Comparison of ENCODE assay signal across 3 cellular contexts in genomic region chr1:110860620-110861019, GRCh38. TPM values are rescaled to one million over a fixed set of nuclear protein-coding genes. Genes with fewer than 3 reads are reported as not detected.
"Had no signal": no experiment of that assay in that cellular context is flagged by ENCODE, and none has a peak within 500 bp of the region (broad histone marks: within the 10 kb centered on the region; RNA-seq: fewer than 3 reads in every experiment).

No MANE protein-coding gene starts in this region.

RNA-seq across cellular contexts. Expression of gene CD53, which starts 12.3 kb away (rescaled TPM):
- total RNA-seq: GM23248, HepG2, HFFc6 had no signal
- polyA plus RNA-seq: GM23248, HepG2 had no signal
